ENCODE assay signal across 9 cellular contexts in genomic region chr15:66617137-66618090, GRCh38. TPM values are rescaled to one million over a fixed set of nuclear protein-coding genes. Genes with fewer than 3 reads are reported as not detected.
DNase-seq lines count a peak whose midpoint lies in the region; ATAC-seq, FAIRE-seq and TF ChIP-seq lines count a peak whose summit lies in the region.
"Had no signal": no experiment of that assay in that cellular context is flagged by ENCODE, and none has a peak within 500 bp of the region (broad histone marks: within the 10 kb centered on the region; RNA-seq: fewer than 3 reads in every experiment).

No MANE protein-coding gene starts in this region.

- intact Hi-C loops in endothelial cell of umbilical vein (cut with micrococcal nuclease): loop anchor here (1.0 kb wide), 5 partner anchors 14 to 225 kb away; partner anchors contain the start of gene SMAD6

- ATAC-seq in GM21360 (IDR thresholded peaks at IDR 0.05; ENCODE audit: unreplicated experiment): no peak
- no peak for ATAC-seq in GM19467 (IDR thresholded peaks at IDR 0.05; ENCODE audit: unreplicated experiment)
- ATAC-seq in HG02973 (IDR thresholded peaks at IDR 0.05; ENCODE audit: unreplicated experiment): no peak

- H3K9me3 ChIP-seq in BLaER1 (no peaks in the 10 kb centered on the region), endothelial cell of umbilical vein (replicated peaks; ENCODE audit: control insufficient read depth, insufficient read depth, low read length) (no peaks in the 10 kb centered on the region), mucosa of stomach (ENCODE audit: control insufficient read depth, low read length) (no peaks in the 10 kb centered on the region)

- H4K20me1 ChIP-seq in BLaER1: no peaks in the 10 kb centered on the region
- no peaks in the 10 kb centered on the region for H4K20me1 ChIP-seq in endothelial cell of umbilical vein (replicated peaks; ENCODE audit: control insufficient read depth, extremely low read depth, insufficient read depth, low read length)

- peaks cover 61% of the 10 kb centered on the region for H3K4me1 ChIP-seq in BLaER1
- H3K4me1 ChIP-seq in endothelial cell of umbilical vein (ENCODE audit: control insufficient read depth, extremely low read depth, insufficient read depth, low read length): peaks cover 64% of the 10 kb centered on the region
- H3K4me1 ChIP-seq in mucosa of stomach (ENCODE audit: control insufficient read depth, insufficient read depth, low read length): peaks cover 44% of the 10 kb centered on the region

- CTCF ChIA-PET in endothelial cell of umbilical vein (lab: Charles Lee): interaction anchor here (0.7 to 6.6 kb wide), 12 partner anchors 12 to 235 kb away, joined by 3 to 226 read pairs (median 5); partner anchors contain the start of gene SMAD6

- H3K4me2 ChIP-seq in BLaER1 (peak overlapping the region; percentile 83), endothelial cell of umbilical vein (ENCODE audit: insufficient read depth, low read length) (peak overlapping the region; percentile 4)

- H2AFZ ChIP-seq in endothelial cell of umbilical vein (ENCODE audit: low read depth, low read length): no peak overlapping the region

- dilution Hi-C loops in endothelial cell of umbilical vein (cut with MboI; ENCODE audit: extremely low pct_ligation_motif_present, low sequenced_read_pairs): no loop called here

- H3K9ac ChIP-seq in BLaER1 (peak overlapping the region; percentile 71), endothelial cell of umbilical vein (replicated peaks; ENCODE audit: extremely low read depth, insufficient read depth, low read length) (peak overlapping the region; percentile 64), mucosa of stomach (ENCODE audit: low read length) (peak overlapping the region; percentile 42)

- FAIRE-seq in endothelial cell of umbilical vein (lab: Jason Lieb, UNC): peak; percentile 99

- H3K36me3 ChIP-seq in BLaER1 (no peaks in the 10 kb centered on the region), endothelial cell of umbilical vein (ENCODE audit: control insufficient read depth in 2 of 2, extremely low read depth in 1 of 2, insufficient read depth in 2 of 2, low read length in 2 of 2) (no peaks in the 10 kb centered on the region), mucosa of stomach (ENCODE audit: control insufficient read depth, insufficient read depth, low read length) (no peaks in the 10 kb centered on the region)

- no peaks in the 10 kb centered on the region for H3K9me1 ChIP-seq in endothelial cell of umbilical vein (replicated peaks; ENCODE audit: control insufficient read depth, extremely low read depth, insufficient read depth, low read length)

- BruUV-seq in endothelial cell of umbilical vein (replicated peaks; lab: Mats Ljungman, UMichigan): no TSS peak

- H3K27ac ChIP-seq in BLaER1 (peak overlapping the region; percentile 83), endothelial cell of umbilical vein (ENCODE audit: insufficient read depth, low read depth, low read length) (peak overlapping the region; percentile 88)

- POLR2A ChIA-PET in endothelial cell of umbilical vein (lab: Charles Lee): no interaction called here

- H3K27me3 ChIP-seq in BLaER1: peaks cover 22% of the 10 kb centered on the region
- H3K27me3 ChIP-seq in endothelial cell of umbilical vein (ENCODE audit: control insufficient read depth in 2 of 2, insufficient read depth in 2 of 2, low read length in 2 of 2): no peaks in the 10 kb centered on the region
- no peaks in the 10 kb centered on the region for H3K27me3 ChIP-seq in mucosa of stomach (ENCODE audit: control insufficient read depth, insufficient read depth, low read length)

- no peak overlapping the region for H3K4me3 ChIP-seq in BLaER1
- no peak overlapping the region for H3K4me3 ChIP-seq in endothelial cell of umbilical vein (replicated peaks in 1 of 3; ENCODE audit: insufficient read depth in 1 of 3, low read depth in 1 of 3, low read length in 3 of 3)
- no peak overlapping the region for H3K4me3 ChIP-seq in mucosa of stomach (ENCODE audit: low read length)

- no peaks in the 10 kb centered on the region for H3K79me2 ChIP-seq in endothelial cell of umbilical vein (ENCODE audit: control insufficient read depth, insufficient read depth, low read length)

- TF ChIP-seq CTCF in endothelial cell of umbilical vein (IDR thresholded peaks at IDR 0.05; ENCODE audit: extremely low read depth in 1 of 2, insufficient read depth in 1 of 2, low read depth in 1 of 2, low read length in 2 of 2): no peak

- DNase-seq in NOMO-1 (lab: John Stamatoyannopoulos, UW; ENCODE audit: unreplicated experiment in 2 of 2): peak; percentile 88 to 89
- DNase-seq in endothelial cell of umbilical vein (ENCODE audit: low read depth, low spot score): peak; percentile 97
- no peak for DNase-seq in SHP77 (lab: John Stamatoyannopoulos, UW)

- no peak for TF ChIP-seq POLR2A in endothelial cell of umbilical vein (IDR thresholded peaks at IDR 0.05; ENCODE audit: low read depth, low read length)

TF ChIP-seq in endothelial cell of umbilical vein, 7 proteins besides CTCF, POLR2A, EP300 and RAD21:
- TF ChIP-seq EZH2 (IDR thresholded peaks at IDR 0.05; ENCODE audit: borderline replicate concordance, low read depth, low read length, severe bottlenecking) (no peak), GATA2 (IDR thresholded peaks at IDR 0.05; ENCODE audit: insufficient read depth, insufficient read length, low read depth, low read length) (no peak), JUN (IDR thresholded peaks at IDR 0.05; ENCODE audit: borderline replicate concordance, insufficient read depth, insufficient read length, low read depth) (peak; percentile 28), POLR2AphosphoS5 (IDR thresholded peaks at IDR 0.05; ENCODE audit: insufficient read depth, low read depth, low read length) (peak; percentile 89), MYC (IDR thresholded peaks at IDR 0.05; ENCODE audit: low read depth, low read length) (no peak), FOS (IDR thresholded peaks at IDR 0.05; ENCODE audit: borderline replicate concordance, insufficient read depth, low read length) (peak; percentile 82), MAX (IDR thresholded peaks at IDR 0.05; ENCODE audit: insufficient read depth, insufficient read length) (peak; percentile 46)

RNA-seq across cellular contexts. Expression of gene LCTL, which starts 51.6 kb away (rescaled TPM):
- total RNA-seq in endothelial cell of umbilical vein: not detected in 2 replicates
- polyA plus RNA-seq in endothelial cell of umbilical vein: 0.04 TPM in 1 of 2 replicates, not detected in the other
- polyA plus RNA-seq in endothelial cell of umbilical vein (2011; cell fraction: cytosol; rRNA removed): 0.06 TPM in 1 of 2 replicates, not detected in the other
- polyA plus RNA-seq in endothelial cell of umbilical vein (2011; cell fraction: nucleus; rRNA removed): 0.11 TPM in 1 of 2 replicates, not detected in the other
- 0.08 TPM in 1 of 2 replicates, not detected in the other for polyA plus RNA-seq in endothelial cell of umbilical vein (2012)
- polyA minus RNA-seq in endothelial cell of umbilical vein: 0.10 TPM in 1 of 2 replicates, not detected in the other
- not detected for polyA minus RNA-seq in endothelial cell of umbilical vein (2011; cell fraction: cytosol; rRNA and poly(A)+ RNA removed)
- not detected in 2 replicates for polyA minus RNA-seq in endothelial cell of umbilical vein (2011; cell fraction: nucleus; rRNA and poly(A)+ RNA removed)
- polyA plus RNA-seq: adipose tissue had no signal

Comparison
In these comparisons a context has a peak if more than half of its experiments do, and no peak if none do; other contexts are left out.
1. DNase-seq: peak in NOMO-1 (2 of 2) and endothelial cell of umbilical vein (single experiment); none in SHP77 (0 of 2).
2. Peak in every context shown above with its lines, with median percentiles within 50 percentile points of each other: H3K9ac ChIP-seq.